In genomic region chr15:38691951-38692788, GRCh38 we compare ENCODE assay signal across 24 cellular contexts.
DNase-seq lines count a peak whose midpoint lies in the region; ATAC-seq and TF ChIP-seq lines count a peak whose summit lies in the region.
"Had no signal": no experiment of that assay in that cellular context is flagged by ENCODE, and none has a peak within 500 bp of the region (broad histone marks: within the 10 kb centered on the region; RNA-seq: fewer than 3 reads in every experiment).

No MANE protein-coding gene starts in this region.

- ATAC-seq in HG02763 (IDR thresholded peaks at IDR 0.05; ENCODE audit: unreplicated experiment) = no peak
- no peak for ATAC-seq in activated CD8-positive, alpha-beta T cell treated with anti-CD3 and anti-CD28 coated beads, Interleukin-2, amount 10 ng/mL, durations not matched to agents 7 days and 5 days
- ATAC-seq: foreskin keratinocyte, heart right ventricle, upper lobe of right lung had no signal

- peak overlapping the region; percentile 42 for H2AFZ ChIP-seq in osteoblast (ENCODE audit: low read length)

- no peaks in the 10 kb centered on the region for H3K36me3 ChIP-seq in osteoblast (ENCODE audit: insufficient read depth, low read length)
- H3K36me3 ChIP-seq: heart right ventricle, neutrophil, upper lobe of right lung had no signal

- CTCF ChIA-PET in activated CD8-positive, alpha-beta T cell treated with anti-CD3 and anti-CD28 coated beads, Interleukin-2, amount 10 ng/mL, durations not matched to agents 7 days and 5 days (lab: Charles Lee) = interaction anchor here (0.9 to 11.2 kb wide), 25 partner anchors 6 to 252 kb away, joined by 3 to 803 read pairs (median 27); partner anchors contain the start of genes FAM98B and RASGRP1

- H3K27ac ChIP-seq in osteoblast (ENCODE audit: low read depth, low read length) = no peak overlapping the region
- H3K27ac ChIP-seq: foreskin keratinocyte, heart right ventricle, neutrophil, upper lobe of right lung had no signal

- H3K4me3 Mint-ChIP-seq in T-helper 1 cell treated with Interleukin-12 subunit alpha and Interleukin-12 subunit beta and Interleukin-4 antibody, amounts not matched to agents 30 μg/mL and 1 μg/mL, for 36 hours = no peak overlapping the region
- H3K4me3 Mint-ChIP-seq in immature natural killer cell = no peak overlapping the region
- no peak overlapping the region for H3K4me3 Mint-ChIP-seq in activated CD8-positive, alpha-beta T cell treated with anti-CD3 and anti-CD28 coated beads, Interleukin-2, amount 10 ng/mL, durations not matched to agents 7 days and 5 days
- H3K4me3 Mint-ChIP-seq: activated naive CD4-positive, alpha-beta T cell treated with anti-CD3 and anti-CD28 coated beads, Interleukin-2, amount 10 ng/mL, durations not matched to agents 7 days and 5 days; CD8-positive, alpha-beta memory T cell; central memory CD8-positive, alpha-beta T cell; H9; memory B cell had no signal

- no peak overlapping the region for H3K4me2 ChIP-seq in osteoblast (ENCODE audit: insufficient read depth, low read length)

- no peaks in the 10 kb centered on the region for H3K27me3 ChIP-seq in osteoblast (ENCODE audit: insufficient read depth, low read length)
- H3K27me3 ChIP-seq: foreskin keratinocyte, heart right ventricle, neutrophil, upper lobe of right lung had no signal

- peaks cover 6% of the 10 kb centered on the region for H3K9me3 Mint-ChIP-seq in T-helper 1 cell treated with Interleukin-12 subunit alpha and Interleukin-12 subunit beta and Interleukin-4 antibody, amounts not matched to agents 30 μg/mL and 1 μg/mL, for 36 hours
- H3K9me3 Mint-ChIP-seq in immature natural killer cell = no peaks in the 10 kb centered on the region
- H3K9me3 Mint-ChIP-seq in activated CD8-positive, alpha-beta T cell treated with anti-CD3 and anti-CD28 coated beads, Interleukin-2, amount 10 ng/mL, durations not matched to agents 7 days and 5 days (ENCODE audit: insufficient read depth) = no peaks in the 10 kb centered on the region
- H3K9me3 Mint-ChIP-seq: activated naive CD4-positive, alpha-beta T cell treated with anti-CD3 and anti-CD28 coated beads, Interleukin-2, amount 10 ng/mL, durations not matched to agents 7 days and 5 days; CD8-positive, alpha-beta memory T cell; central memory CD8-positive, alpha-beta T cell; H9; memory B cell had no signal

- H3K4me1 Mint-ChIP-seq in T-helper 1 cell treated with Interleukin-12 subunit alpha and Interleukin-12 subunit beta and Interleukin-4 antibody, amounts not matched to agents 30 μg/mL and 1 μg/mL, for 36 hours (ENCODE audit: low read depth) = peaks cover 78% of the 10 kb centered on the region
- peaks cover 34 to 42% of the 10 kb centered on the region in 2 donors for H3K4me1 Mint-ChIP-seq in immature natural killer cell
- H3K4me1 Mint-ChIP-seq in activated CD8-positive, alpha-beta T cell treated with anti-CD3 and anti-CD28 coated beads, Interleukin-2, amount 10 ng/mL, durations not matched to agents 7 days and 5 days (ENCODE audit: low read depth) = peaks cover 82% of the 10 kb centered on the region

- H3K4me3 ChIP-seq in osteoblast (ENCODE audit: insufficient read depth, low read length) = no peak overlapping the region
- H3K4me3 ChIP-seq: heart right ventricle, skin epidermis, upper lobe of right lung had no signal

- no peaks in the 10 kb centered on the region for H3K27me3 Mint-ChIP-seq in T-helper 1 cell treated with Interleukin-12 subunit alpha and Interleukin-12 subunit beta and Interleukin-4 antibody, amounts not matched to agents 30 μg/mL and 1 μg/mL, for 36 hours (ENCODE audit: low read depth)
- H3K27me3 Mint-ChIP-seq in immature natural killer cell (ENCODE audit: low read depth in 3 of 3) = peaks cover 0 to 1% (median 0%) of the 10 kb centered on the region in 3 donors
- no peaks in the 10 kb centered on the region for H3K27me3 Mint-ChIP-seq in activated CD8-positive, alpha-beta T cell treated with anti-CD3 and anti-CD28 coated beads, Interleukin-2, amount 10 ng/mL, durations not matched to agents 7 days and 5 days (ENCODE audit: low read depth)
- H3K27me3 Mint-ChIP-seq: activated naive CD4-positive, alpha-beta T cell treated with anti-CD3 and anti-CD28 coated beads, Interleukin-2, amount 10 ng/mL, durations not matched to agents 7 days and 5 days; CD8-positive, alpha-beta memory T cell; central memory CD8-positive, alpha-beta T cell had no signal

- no peaks in the 10 kb centered on the region for H3K79me2 ChIP-seq in osteoblast (ENCODE audit: insufficient read depth, low read length)

- H3K27ac Mint-ChIP-seq in T-helper 1 cell treated with Interleukin-12 subunit alpha and Interleukin-12 subunit beta and Interleukin-4 antibody, amounts not matched to agents 30 μg/mL and 1 μg/mL, for 36 hours = peak overlapping the region; percentile 64
- no peak overlapping the region for H3K27ac Mint-ChIP-seq in immature natural killer cell
- no peak overlapping the region for H3K27ac Mint-ChIP-seq in activated CD8-positive, alpha-beta T cell treated with anti-CD3 and anti-CD28 coated beads, Interleukin-2, amount 10 ng/mL, durations not matched to agents 7 days and 5 days
- H3K27ac Mint-ChIP-seq: activated naive CD4-positive, alpha-beta T cell treated with anti-CD3 and anti-CD28 coated beads, Interleukin-2, amount 10 ng/mL, durations not matched to agents 7 days and 5 days; H9; memory B cell had no signal

- H3K4me1 ChIP-seq in osteoblast (ENCODE audit: insufficient read depth, low read length) = no peaks in the 10 kb centered on the region
- H3K4me1 ChIP-seq: foreskin keratinocyte, upper lobe of right lung had no signal

- no peaks in the 10 kb centered on the region for H3K9me3 ChIP-seq in osteoblast (ENCODE audit: low read depth, low read length)
- H3K9me3 ChIP-seq: neutrophil, upper lobe of right lung had no signal

- no peak for DNase-seq in T-helper 1 cell
- DNase-seq in RPMI7951 (ENCODE audit: low read depth) = peak; percentile 41
- peak; percentile 34 for DNase-seq in astrocyte of the hippocampus (ENCODE audit: low read depth, low spot score)
- DNase-seq in osteoblast (ENCODE audit: insufficient read length, low spot score, missing footprints) = no peak
- no peak for DNase-seq in immature natural killer cell
- DNase-seq in activated CD8-positive, alpha-beta T cell treated with anti-CD3 and anti-CD28 coated beads, Interleukin-2, amount 10 ng/mL, durations not matched to agents 7 days and 5 days = no peak
- DNase-seq: 8988T; activated naive CD4-positive, alpha-beta T cell treated with anti-CD3 and anti-CD28 coated beads, Interleukin-2, amount 10 ng/mL, durations not matched to agents 7 days and 5 days; CD8-positive, alpha-beta memory T cell; H9; heart right ventricle; NCI-H1694; NCI-H524 treated with DMSO at 0.1 percent for 48 hours; RPMI8226; stimulated activated CD4-positive, alpha-beta T cell treated with anti-CD3 and anti-CD28 coated beads, Interleukin-1b, Interleukin-23, amount 100 ng/mL, for 48 hours; substantia nigra; upper lobe of right lung had no signal

- peaks cover 14% of the 10 kb centered on the region for H3K36me3 Mint-ChIP-seq in T-helper 1 cell treated with Interleukin-12 subunit alpha and Interleukin-12 subunit beta and Interleukin-4 antibody, amounts not matched to agents 30 μg/mL and 1 μg/mL, for 36 hours (ENCODE audit: low read depth)
- H3K36me3 Mint-ChIP-seq in immature natural killer cell = no peaks in the 10 kb centered on the region
- H3K36me3 Mint-ChIP-seq in activated CD8-positive, alpha-beta T cell treated with anti-CD3 and anti-CD28 coated beads, Interleukin-2, amount 10 ng/mL, durations not matched to agents 7 days and 5 days (ENCODE audit: low read depth) = no peaks in the 10 kb centered on the region
- H3K36me3 Mint-ChIP-seq: activated naive CD4-positive, alpha-beta T cell treated with anti-CD3 and anti-CD28 coated beads, Interleukin-2, amount 10 ng/mL, durations not matched to agents 7 days and 5 days; CD8-positive, alpha-beta memory T cell; memory B cell had no signal

- POLR2A ChIA-PET in activated CD8-positive, alpha-beta T cell treated with anti-CD3 and anti-CD28 coated beads, Interleukin-2, amount 10 ng/mL, durations not matched to agents 7 days and 5 days (lab: Charles Lee) = interaction anchor here (0.9 to 10.1 kb wide), 2 partner anchors 128 to 129 kb away, joined by 3 to 336 read pairs; partner anchors contain the start of gene RASGRP1

- no peak for TF ChIP-seq CTCF in osteoblast (IDR thresholded peaks at IDR 0.05; ENCODE audit: extremely low read depth, low read depth, low read length)

- no peaks in the 10 kb centered on the region for H4K20me1 ChIP-seq in osteoblast (ENCODE audit: insufficient read depth, low read length)

Comparison
In these comparisons a context has a peak if more than half of its experiments do, and no peak if none do; other contexts are left out.
1. DNase-seq: peak in RPMI7951 (single experiment) and astrocyte of the hippocampus (single experiment); none in T-helper 1 cell (0 of 5), osteoblast (single experiment), immature natural killer cell (0 of 3) and activated CD8-positive, alpha-beta T cell treated with anti-CD3 and anti-CD28 coated beads, Interleukin-2, amount 10 ng/mL, durations not matched to agents 7 days and 5 days (single experiment).